11 cellular contexts compared by ENCODE assay signal in the genomic region with DNA sequence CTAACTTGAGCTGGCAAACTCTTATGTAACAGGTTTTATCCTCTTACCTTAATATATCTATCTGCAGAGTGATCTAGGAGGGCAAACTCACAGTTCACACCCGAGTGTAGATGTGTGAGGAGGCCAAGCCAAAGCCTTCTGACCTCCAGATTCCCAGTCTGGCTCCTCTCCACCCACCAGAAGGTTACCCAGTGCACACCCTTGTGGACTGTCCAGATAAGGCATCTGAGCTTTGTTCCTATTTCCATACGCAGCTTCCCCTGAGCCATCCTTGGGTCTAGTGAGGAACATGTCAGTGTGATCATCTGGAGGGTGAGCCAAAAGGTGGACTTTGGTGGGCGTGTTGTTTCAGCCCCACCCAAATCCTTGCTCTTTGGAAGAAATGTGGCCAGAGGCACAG.
A peak's percentile ranks its signal among the peaks of the same experiment; 100 is the strongest.
DNase-seq lines count a peak whose midpoint lies in the region; ATAC-seq and TF ChIP-seq lines count a peak whose summit lies in the region.
"Had no signal": no experiment of that assay in that cellular context is flagged by ENCODE, and none has a peak within 500 bp of the region (broad histone marks: within the 10 kb centered on the region; RNA-seq: fewer than 3 reads in every experiment).

No MANE protein-coding gene starts in this region.

- TF ChIP-seq CTCF in foreskin keratinocyte (conservative IDR thresholded peaks at IDR 0.05) (peak; percentile 11), ovary (IDR thresholded peaks at IDR 0.05) (no peak)

- intact Hi-C loops in ovary (cut with DNase I): no loop called here
- intact Hi-C loops in posterior vena cava (cut with DNase I): no loop called here

- H3K4me1 ChIP-seq in foreskin keratinocyte (no peaks in the 10 kb centered on the region), subcutaneous abdominal adipose tissue (ENCODE audit: control insufficient read depth in 5 of 5, insufficient read depth in 5 of 5, low read length in 5 of 5) (peaks cover 0 to 14% (median 8%) of the 10 kb centered on the region in 5 donors), ovary (ENCODE audit: insufficient read depth) (no peaks in the 10 kb centered on the region)

- H3K9ac ChIP-seq in subcutaneous abdominal adipose tissue (ENCODE audit: low read length in 5 of 5): no peak overlapping the region
- H3K9ac ChIP-seq: BLaER1 treated with 17β-estradiol and CSF1 and Interleukin-3, amounts not matched to agents 10 nM and 100 nM had no signal

- WGBS in ovary, 3 donors: 85 to 90% (median 86%) methylated on average over 3 of the region's 3 CpGs

- H3K27me3 ChIP-seq in foreskin keratinocyte (no peaks in the 10 kb centered on the region), subcutaneous abdominal adipose tissue (ENCODE audit: control insufficient read depth in 5 of 5, insufficient read depth in 4 of 5, low read length in 5 of 5) (no peaks in the 10 kb centered on the region), ovary (no peaks in the 10 kb centered on the region)
- H3K27me3 ChIP-seq: BLaER1 treated with 17β-estradiol and CSF1 and Interleukin-3, amounts not matched to agents 10 nM and 100 nM had no signal

- ATAC-seq in foreskin keratinocyte (peak; percentile 35), GM18511 (IDR thresholded peaks at IDR 0.05; ENCODE audit: unreplicated experiment) (no peak)

- no peak for TF ChIP-seq POLR2A in ovary (IDR thresholded peaks at IDR 0.05)

- H3K36me3 ChIP-seq in subcutaneous abdominal adipose tissue (ENCODE audit: control insufficient read depth in 5 of 5, insufficient read depth in 5 of 5, low read length in 5 of 5) (no peaks in the 10 kb centered on the region), ovary (no peaks in the 10 kb centered on the region)
- H3K36me3 ChIP-seq: BLaER1 treated with 17β-estradiol and CSF1 and Interleukin-3, amounts not matched to agents 10 nM and 100 nM had no signal

- H3K27ac ChIP-seq in foreskin keratinocyte (no peak overlapping the region), subcutaneous abdominal adipose tissue (ENCODE audit: low read depth, low read length) (no peak overlapping the region), ovary (no peak overlapping the region)
- H3K27ac ChIP-seq: BLaER1 treated with 17β-estradiol and CSF1 and Interleukin-3, amounts not matched to agents 10 nM and 100 nM had no signal

- DNase-seq in NCI-H2171 treated with DMSO at 0.1 percent for 48 hours (lab: John Stamatoyannopoulos, UW) (peak; percentile 8), NCI-H2171 (lab: John Stamatoyannopoulos, UW) (no peak), RPMI8226 (peak; percentile 7), foreskin keratinocyte (peak in 1 of 2 donors; percentile 11), ovary (no peak), posterior vena cava (ENCODE audit: low spot score) (no peak)
- DNase-seq: activated gamma-delta T cell, NCI-H345 had no signal

- H3K9me3 ChIP-seq in subcutaneous abdominal adipose tissue (ENCODE audit: control insufficient read depth in 5 of 5, low read length in 5 of 5) (no peaks in the 10 kb centered on the region), ovary (no peaks in the 10 kb centered on the region)

- TF ChIP-seq EP300 in ovary (IDR thresholded peaks at IDR 0.05): no peak

- H3K4me3 ChIP-seq in subcutaneous abdominal adipose tissue (ENCODE audit: low read depth in 1 of 5, low read length in 5 of 5) (peak overlapping the region in 4 of 5 donors; percentile 0 to 61 (median 36)), ovary (no peak overlapping the region)
- H3K4me3 ChIP-seq: BLaER1 treated with 17β-estradiol and CSF1 and Interleukin-3, amounts not matched to agents 10 nM and 100 nM had no signal

Comparison
In these comparisons a context has a peak if more than half of its experiments do, and no peak if none do; other contexts are left out.
1. DNase-seq: peak in NCI-H2171 treated with DMSO at 0.1 percent for 48 hours (single experiment) and RPMI8226 (single experiment); none in NCI-H2171 (single experiment), ovary (0 of 5) and posterior vena cava (single experiment).